ENCODE assay signal across 12 cellular contexts in genomic region chr19:48968179-48968661, GRCh38. TPM values are rescaled to one million over a fixed set of nuclear protein-coding genes. Genes with fewer than 3 reads are reported as not detected.
A peak's percentile ranks its signal among the peaks of the same experiment; 100 is the strongest.
DNase-seq lines count a peak whose midpoint lies in the region; FAIRE-seq and TF ChIP-seq lines count a peak whose summit lies in the region.
"Had no signal": no experiment of that assay in that cellular context is flagged by ENCODE, and none has a peak within 500 bp of the region (broad histone marks: within the 10 kb centered on the region; RNA-seq: fewer than 3 reads in every experiment).

No MANE protein-coding gene starts in this region.

- no peak overlapping the region for H2AFZ ChIP-seq in OCI-LY7 (ENCODE audit: low read length)

- H3K4me3 ChIP-seq in OCI-LY7 (ENCODE audit: low read depth, low read length, poor library complexity, severe bottlenecking) (no peak overlapping the region), epithelial cell of esophagus (ENCODE audit: low read length) (no peak overlapping the region), sigmoid colon (no peak overlapping the region), small intestine (ENCODE audit: low read depth in 1 of 2, low read length in 2 of 2) (no peak overlapping the region)

- no peak for TF ChIP-seq POLR2A in sigmoid colon (IDR thresholded peaks at IDR 0.05)

- H3K27me3 ChIP-seq in sigmoid colon, result no peaks in the 10 kb centered on the region
- H3K27me3 ChIP-seq in small intestine (ENCODE audit: control insufficient read depth in 2 of 2, insufficient read depth in 2 of 2, low read length in 2 of 2), result no peaks in the 10 kb centered on the region

- TF ChIP-seq EP300 in sigmoid colon (IDR thresholded peaks at IDR 0.05), result no peak

- peaks cover 17% of the 10 kb centered on the region; the same call in 1 of the 2 replicates for H3K79me2 ChIP-seq in OCI-LY7 (ENCODE audit: insufficient read depth, low read depth, low read length)

- DNase-seq in EH (ENCODE audit: low read depth), result peak; percentile 57
- DNase-seq in OCI-LY7 (ENCODE audit: low spot score), result no peak
- peak; percentile 13 for DNase-seq in epithelial cell of esophagus (ENCODE audit: low read depth)
- DNase-seq in sigmoid colon, result no peak
- DNase-seq in frontal cortex (ENCODE audit: low spot score in 2 of 2), result no peak
- DNase-seq in GM13976 (ENCODE audit: low spot score), result no peak
- no peak for DNase-seq in small intestine
- DNase-seq in GM19239 (ENCODE audit: insufficient read length, low spot score), result no peak
- DNase-seq: amniotic stem cell, NCI-H446, T1000 had no signal

- H3K9me3 ChIP-seq in OCI-LY7 (ENCODE audit: low read length) (no peaks in the 10 kb centered on the region), sigmoid colon (no peaks in the 10 kb centered on the region), small intestine (ENCODE audit: control insufficient read depth, low read depth) (no peaks in the 10 kb centered on the region)

- no peaks in the 10 kb centered on the region for H3K9me2 ChIP-seq in OCI-LY7 (ENCODE audit: insufficient read depth, low read length)

- peak overlapping the region; percentile 47 for H3K27ac ChIP-seq in OCI-LY7 (ENCODE audit: low read depth, low read length, poor library complexity, severe bottlenecking)
- peak overlapping the region; percentile 2 to 98 (median 94) for H3K27ac ChIP-seq in sigmoid colon
- no peak overlapping the region for H3K27ac ChIP-seq in small intestine (ENCODE audit: low read depth in 1 of 2, low read length in 1 of 2)

- CTCF ChIA-PET in OCI-LY7 (lab: Charles Lee; ENCODE audit: unreplicated experiment), result interaction anchor here (1.3 kb wide), 1 partner anchor 25 kb away, joined by 4 read pairs; the partner anchor contains the start of genes GYS1 and RUVBL2

- H3K36me3 ChIP-seq in OCI-LY7 (ENCODE audit: insufficient read depth, low read length), result peaks cover 44% of the 10 kb centered on the region
- H3K36me3 ChIP-seq in sigmoid colon, result peaks cover 11 to 61% (median 28%) of the 10 kb centered on the region in 4 donors
- H3K36me3 ChIP-seq in small intestine (ENCODE audit: control insufficient read depth in 2 of 2, insufficient read depth in 2 of 2, low read length in 2 of 2), result peaks cover 3 to 4% of the 10 kb centered on the region in 2 donors

- no peak for TF ChIP-seq CTCF in OCI-LY7 (conservative IDR thresholded peaks at IDR 0.05; ENCODE audit: low read length)
- no peak for TF ChIP-seq CTCF in epithelial cell of esophagus (IDR thresholded peaks at IDR 0.05; ENCODE audit: insufficient read depth, low read depth, low read length, missing control alignments)
- TF ChIP-seq CTCF in sigmoid colon (IDR thresholded peaks at IDR 0.05), result no peak
- no peak for TF ChIP-seq CTCF in GM13976 (IDR thresholded peaks at IDR 0.05; ENCODE audit: borderline replicate concordance, control extremely low read depth, extremely low read depth, insufficient read depth, missing control alignments)

- H3K4me1 ChIP-seq in OCI-LY7 (ENCODE audit: insufficient read depth, low read length, poor library complexity, severe bottlenecking), result peaks cover 57% of the 10 kb centered on the region
- H3K4me1 ChIP-seq in sigmoid colon, result peaks cover 0 to 45% (median 42%) of the 10 kb centered on the region in 4 donors
- peaks cover 0 to 10% of the 10 kb centered on the region in 2 donors for H3K4me1 ChIP-seq in small intestine (ENCODE audit: control insufficient read depth in 2 of 2, insufficient read depth in 1 of 2, low read depth in 1 of 2, low read length in 1 of 2)

- no peak for FAIRE-seq in frontal cortex (lab: Jason Lieb, UNC)
- FAIRE-seq in small intestine (lab: Jason Lieb, UNC), result no peak
- FAIRE-seq in GM19239 (lab: Jason Lieb, UNC), result no peak

- TSS peak; percentile 78 for BruUV-seq in OCI-LY7 (replicated peaks; lab: Mats Ljungman, UMichigan)

- POLR2A ChIA-PET in OCI-LY7 (lab: Charles Lee), result no interaction called here

- in situ Hi-C loops in GM13976 (cut with MboI; ENCODE audit: low sequenced_read_pairs, unreplicated experiment), result no loop called here

- intact Hi-C loops in OCI-LY7 (cut with micrococcal nuclease; ENCODE audit: unreplicated experiment) (no loop called here), sigmoid colon (cut with DNase I) (loop anchor here (10.0 kb wide), 1 partner anchor 333 kb away; the partner anchor contains the start of gene DBP)

- H3K4me2 ChIP-seq in OCI-LY7 (ENCODE audit: low read length), result peak overlapping the region; percentile 99

- no peaks in the 10 kb centered on the region for H4K20me1 ChIP-seq in OCI-LY7 (ENCODE audit: insufficient read depth, low read length)

- WGBS in sigmoid colon, 2 donors, result 63 to 77% methylated on average over 4 of the region's 4 CpGs
- 59 to 72% (median 67%) methylated on average over 4 of the region's 4 CpGs for WGBS in small intestine, 3 donors

RNA-seq across cellular contexts. Expression of gene FTL, which starts 3.1 kb away (rescaled TPM):
- 562 and 602 TPM in 2 replicates for total RNA-seq in OCI-LY7 (2014; rRNA removed; shearing (Covaris generic))
- total RNA-seq in OCI-LY7 (2022) (438 and 467 TPM in 2 replicates), sigmoid colon (1,000 to 10,000 TPM; 2,871 to 3,975 (median 3,459) TPM), frontal cortex (713 TPM)
- polyA plus RNA-seq in sigmoid colon (1,000 to 10,000 TPM; 2,999 to 9,923 (median 8,398) TPM), small intestine (1,000 to 10,000 TPM; 4,142 to 9,227 (median 7,309) TPM)

RNA-seq across cellular contexts. Expression of gene BAX, which starts 13.5 kb away (rescaled TPM):
- total RNA-seq in OCI-LY7 (2014; rRNA removed; shearing (Covaris generic)), result 94.9 and 95.2 TPM in 2 replicates
- 83.9 and 93.7 TPM in 2 replicates for total RNA-seq in OCI-LY7 (2022)
- total RNA-seq in sigmoid colon, result 10 to 100 TPM; 17.9 to 61.5 (median 30.9) TPM
- polyA plus RNA-seq in sigmoid colon, result 100 to 1,000 TPM; 130 to 216 (median 198) TPM
- 9.4 TPM for total RNA-seq in frontal cortex
- polyA plus RNA-seq in small intestine, result 100 to 1,000 TPM; 153 to 199 (median 170) TPM

RNA-seq across cellular contexts. Expression of gene GYS1, which starts 24.9 kb away (rescaled TPM):
- 12.5 and 20.0 TPM in 2 replicates for total RNA-seq in OCI-LY7 (2014; rRNA removed; shearing (Covaris generic))
- 28.9 and 29.9 TPM in 2 replicates for total RNA-seq in OCI-LY7 (2022)
- total RNA-seq in sigmoid colon, result 10 to 100 TPM; 11.7 to 19.4 (median 17.8) TPM
- 10 to 100 TPM; 14.4 to 32.7 (median 14.8) TPM for polyA plus RNA-seq in sigmoid colon
- 12.6 TPM for total RNA-seq in frontal cortex
- 10 to 100 TPM; 16.2 to 25.3 (median 24.8) TPM for polyA plus RNA-seq in small intestine

RNA-seq across cellular contexts. Expression of gene RUVBL2, which starts 25.5 kb away (rescaled TPM):
- 265 and 272 TPM in 2 replicates for total RNA-seq in OCI-LY7 (2014; rRNA removed; shearing (Covaris generic))
- total RNA-seq in OCI-LY7 (2022), result 125 and 146 TPM in 2 replicates
- 10 to 100 TPM; 49.3 to 82.3 (median 64.0) TPM for total RNA-seq in sigmoid colon
- polyA plus RNA-seq in sigmoid colon, result 10 to 100 TPM; 36.6 to 98.8 (median 55.9) TPM
- 121 TPM for total RNA-seq in frontal cortex
- polyA plus RNA-seq in small intestine, result 100 to 1,000 TPM in 1 of 3 donors, 10 to 100 TPM in 2; 45.4 to 108 (median 53.0) TPM

RNA-seq across cellular contexts. Expression of gene DHDH, which starts 34.7 kb away (rescaled TPM):
- not detected in 2 replicates for total RNA-seq in OCI-LY7 (2014; rRNA removed; shearing (Covaris generic))
- total RNA-seq in OCI-LY7 (2022), result 0.53 TPM in 1 of 2 replicates, not detected in the other
- not detected for total RNA-seq in sigmoid colon
- polyA plus RNA-seq in sigmoid colon, result under 1 TPM in 1 of 3 donors, not detected in 2; 0.16 TPM
- total RNA-seq in frontal cortex, result not detected
- 10 to 100 TPM in 2 of 3 donors, 1 to 10 TPM in 1; 2.9 to 36.2 (median 19.7) TPM for polyA plus RNA-seq in small intestine
- total RNA-seq: ureter had no signal

Comparison
In these comparisons a context has a peak if more than half of its experiments do, and no peak if none do; other contexts are left out.
1. DNase-seq: peak in EH (single experiment) and epithelial cell of esophagus (single experiment); none in OCI-LY7 (single experiment), sigmoid colon (single experiment), frontal cortex (0 of 2), GM13976 (single experiment), small intestine (single experiment) and GM19239 (single experiment).
2. H3K27ac ChIP-seq: peak in OCI-LY7 (single experiment) and sigmoid colon (4 of 4); none in small intestine (0 of 2).